9 cellular contexts compared by ENCODE assay signal in genomic region chr1:46062651-46063319, GRCh38.
DNase-seq lines count a peak whose midpoint lies in the region; ATAC-seq and TF ChIP-seq lines count a peak whose summit lies in the region.
"Had no signal": no experiment of that assay in that cellular context is flagged by ENCODE, and none has a peak within 500 bp of the region (broad histone marks: within the 10 kb centered on the region; RNA-seq: fewer than 3 reads in every experiment).

No MANE protein-coding gene starts in this region.

- WGBS in SK-N-SH (ENCODE audit: low lambda C conversion rate): 89% methylated on average over 4 of the region's 4 CpGs

- H3K9me3 ChIP-seq in SK-N-SH (no peaks in the 10 kb centered on the region), endocrine pancreas (ENCODE audit: control insufficient read depth, low read length) (no peaks in the 10 kb centered on the region)

- no peaks in the 10 kb centered on the region for H3F3A ChIP-seq in SK-N-SH (replicated peaks; ENCODE audit: insufficient read depth)

- H3K4me2 ChIP-seq in SK-N-SH: peak overlapping the region; percentile 27; the same call in 1 of the 2 replicates

- H4K20me1 ChIP-seq in SK-N-SH (ENCODE audit: insufficient read depth): no peaks in the 10 kb centered on the region

- CTCF ChIA-PET in SK-N-SH (lab: Yijun Ruan, JAX): interaction anchor here (0.8 to 1.4 kb wide), 2 partner anchors 8 to 161 kb away, joined by 3 to 4 read pairs; no protein-coding TSS in a partner anchor

- H2AFZ ChIP-seq in SK-N-SH (ENCODE audit: low read depth): no peak overlapping the region

- no peak for ATAC-seq in SK-N-SH treated with all-trans-retinoic acid at 6 μM for 48 hours

- H3K9me2 ChIP-seq in SK-N-SH: no peaks in the 10 kb centered on the region

- DNase-seq in SK-N-SH: no peak
- DNase-seq in NCI-H82 (lab: John Stamatoyannopoulos, UW): peak; percentile 85
- peak; percentile 68 for DNase-seq in stimulated activated CD8-positive, alpha-beta memory T cell treated with anti-CD3 and anti-CD28 coated beads, Interleukin-4, amount 100 ng/mL, for 48 hours
- DNase-seq in GDM1 (lab: John Stamatoyannopoulos, UW): no peak
- no peak for DNase-seq in NCI-H1694 treated with DMSO at 0.1 percent for 48 hours (lab: John Stamatoyannopoulos, UW)
- DNase-seq in NCI-H2227 (lab: John Stamatoyannopoulos, UW; ENCODE audit: unreplicated experiment): no peak
- DNase-seq: naive B cell had no signal

- H3K4me3 ChIP-seq in SK-N-SH (ENCODE audit: low read depth in 2 of 2, low read length in 1 of 2): 0 out of 4 replicates have a peak overlapping the region, but pooled peaks of 1 of the 2 experiments have one; percentile 37
- H3K4me3 ChIP-seq in endocrine pancreas (ENCODE audit: control insufficient read depth, insufficient read depth, low read length): peak overlapping the region; percentile 34

- H3K9ac ChIP-seq in SK-N-SH (no peak overlapping the region), endocrine pancreas (ENCODE audit: control insufficient read depth, insufficient read depth, low read length) (no peak overlapping the region)

- H3K79me2 ChIP-seq in SK-N-SH (ENCODE audit: insufficient read depth): no peaks in the 10 kb centered on the region

- H3K27ac ChIP-seq in SK-N-SH (ENCODE audit: low read depth in 2 of 2, low read length in 1 of 2): no peak overlapping the region

- H3K4me1 ChIP-seq in SK-N-SH (ENCODE audit: control insufficient read depth in 1 of 2, insufficient read depth in 2 of 2, low read depth in 1 of 2, low read length in 1 of 2): no peaks in the 10 kb centered on the region; a peak in 1 of 4 replicates
- peaks cover 22% of the 10 kb centered on the region for H3K4me1 ChIP-seq in endocrine pancreas (ENCODE audit: control insufficient read depth, insufficient read depth, low read length)

- no peak for TF ChIP-seq EP300 in SK-N-SH (IDR thresholded peaks at IDR 0.05; ENCODE audit: borderline replicate concordance in 1 of 2, low read depth in 1 of 2, low read length in 1 of 2)

- TF ChIP-seq CTCF in SK-N-SH (IDR thresholded peaks at IDR 0.05): no peak

- no peaks in the 10 kb centered on the region for H3K27me3 ChIP-seq in SK-N-SH (ENCODE audit: insufficient read depth)
- no peaks in the 10 kb centered on the region for H3K27me3 ChIP-seq in endocrine pancreas (ENCODE audit: control insufficient read depth, insufficient read depth, low read length)

- peaks cover 12 to 41% of the 10 kb centered on the region in 2 experiments for H3K36me3 ChIP-seq in SK-N-SH (replicated peaks in 1 of 2; ENCODE audit: control insufficient read depth in 1 of 2, insufficient read depth in 2 of 2, low read length in 1 of 2)
- no peaks in the 10 kb centered on the region for H3K36me3 ChIP-seq in endocrine pancreas (ENCODE audit: control insufficient read depth, insufficient read depth, low read length)

- POLR2A ChIA-PET in SK-N-SH (lab: Yijun Ruan, JAX): no interaction called here

- no peak for TF ChIP-seq RAD21 in SK-N-SH (IDR thresholded peaks at IDR 0.05; ENCODE audit: low read length)

TF ChIP-seq in SK-N-SH, 30 proteins besides CTCF, POLR2A, EP300 and RAD21:
- TF ChIP-seq MXI1 (IDR thresholded peaks at IDR 0.05; ENCODE audit: low read depth, low read length): no peak

TF ChIP-seq in SK-N-SH treated with all-trans-retinoic acid at 6 μM for 48 hours, 23 proteins besides CTCF, POLR2A, EP300 and RAD21:
- TF ChIP-seq ZNF8 (CRISPR knock-in tag; IDR thresholded peaks at IDR 0.05) (no peak), ZFP30 (CRISPR knock-in tag; IDR thresholded peaks at IDR 0.05) (no peak), ZNF565 (CRISPR knock-in tag; conservative IDR thresholded peaks at IDR 0.05; ENCODE audit: low read depth) (no peak), TCF4 (CRISPR knock-in tag; IDR thresholded peaks at IDR 0.05; ENCODE audit: borderline replicate concordance) (no peak), ESRRG (CRISPR knock-in tag; IDR thresholded peaks at IDR 0.05) (no peak), ISL1 (CRISPR knock-in tag; IDR thresholded peaks at IDR 0.05) (no peak), ZC3H10 (CRISPR knock-in tag; IDR thresholded peaks at IDR 0.05) (no peak), CSDC2 (CRISPR knock-in tag; IDR thresholded peaks at IDR 0.05) (no peak), TOX (CRISPR knock-in tag; IDR thresholded peaks at IDR 0.05; ENCODE audit: borderline replicate concordance) (no peak), CSRNP3 (CRISPR knock-in tag; IDR thresholded peaks at IDR 0.05) (no peak), BACH2 (CRISPR knock-in tag; IDR thresholded peaks at IDR 0.05; ENCODE audit: borderline replicate concordance) (no peak), ARNTL (CRISPR knock-in tag; IDR thresholded peaks at IDR 0.05; ENCODE audit: borderline replicate concordance, low read depth) (no peak), PPARA (CRISPR knock-in tag; IDR thresholded peaks at IDR 0.05; ENCODE audit: borderline replicate concordance) (no peak), TSHZ2 (CRISPR knock-in tag; IDR thresholded peaks at IDR 0.05) (no peak), PATZ1 (CRISPR knock-in tag; IDR thresholded peaks at IDR 0.05; ENCODE audit: borderline replicate concordance) (no peak), RARB (CRISPR knock-in tag; IDR thresholded peaks at IDR 0.05) (no peak), POU6F1 (CRISPR knock-in tag; IDR thresholded peaks at IDR 0.05; ENCODE audit: borderline replicate concordance, low read depth) (no peak), OSR1 (CRISPR knock-in tag; IDR thresholded peaks at IDR 0.05) (no peak)

Comparison
In these comparisons a context has a peak if more than half of its experiments do, and no peak if none do; other contexts are left out.
1. DNase-seq: peak in NCI-H82 (single experiment) and stimulated activated CD8-positive, alpha-beta memory T cell treated with anti-CD3 and anti-CD28 coated beads, Interleukin-4, amount 100 ng/mL, for 48 hours (single experiment); none in SK-N-SH (single experiment), GDM1 (single experiment), NCI-H1694 treated with DMSO at 0.1 percent for 48 hours (single experiment) and NCI-H2227 (single experiment).